ENCODE assay signal across 8 cellular contexts in the genomic region with DNA sequence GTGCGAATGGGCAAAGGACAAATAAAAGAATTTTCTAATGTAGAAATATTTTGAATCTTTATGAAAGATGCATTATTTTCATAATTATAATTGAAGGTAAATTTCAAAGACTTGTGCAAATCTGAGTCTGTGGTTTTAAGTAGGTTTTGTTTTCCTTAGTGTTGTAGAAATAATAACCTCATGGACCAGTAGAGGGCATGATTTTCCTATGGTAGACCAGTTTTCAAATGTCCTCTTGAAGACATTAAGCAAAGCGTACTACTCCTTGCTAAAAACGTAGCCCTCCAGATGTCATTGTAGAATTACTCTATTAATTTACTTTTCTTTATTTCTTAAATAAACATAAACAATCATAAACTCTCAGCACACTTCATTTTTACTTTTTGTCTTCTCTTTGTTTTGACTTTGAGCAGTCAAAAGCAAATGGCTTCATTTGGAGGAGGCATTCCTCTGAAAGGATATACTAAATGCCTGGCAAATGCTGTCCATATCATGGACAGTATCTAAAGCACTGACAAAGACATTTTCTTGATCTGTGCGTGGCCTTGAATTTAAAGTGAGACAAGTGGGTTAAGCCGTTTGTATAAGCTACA.
A peak's percentile ranks its signal among the peaks of the same experiment; 100 is the strongest.
DNase-seq lines count a peak whose midpoint lies in the region; ATAC-seq, FAIRE-seq and TF ChIP-seq lines count a peak whose summit lies in the region.

No MANE protein-coding gene starts in this region.

- H3K4me1 Mint-ChIP-seq in CD14-positive monocyte (no peaks in the 10 kb centered on the region), WTC11 (no peaks in the 10 kb centered on the region)

- ATAC-seq in GM18508 (IDR thresholded peaks at IDR 0.05; ENCODE audit: insufficient read depth, unreplicated experiment) (peak; percentile 55), WTC11 (peak; percentile 51), HG02840 (IDR thresholded peaks at IDR 0.05; ENCODE audit: low FRiP score, unreplicated experiment) (no peak)
- ATAC-seq in stimulated activated naive CD8-positive, alpha-beta T cell treated with anti-CD3 and anti-CD28 coated beads, Interleukin-15, Interleukin-2, amounts not matched to agents 100 U/mL and 50 U/mL, for 24 hours: no peak

- TF ChIP-seq CTCF in CD14-positive monocyte (IDR thresholded peaks at IDR 0.05) (peak; percentile 50), WTC11 (IDR thresholded peaks at IDR 0.05) (no peak)

- no peaks in the 10 kb centered on the region for H3K9me3 Mint-ChIP-seq in CD14-positive monocyte
- H3K9me3 Mint-ChIP-seq in WTC11: no peaks in the 10 kb centered on the region

- CTCF ChIA-PET in WTC11 (lab: Charles Lee): interaction anchor here (0.6 to 1.8 kb wide), 3 partner anchors 84 to 224 kb away, joined by 3 to 4 read pairs (median 3); a partner anchor contains a TSS

- intact Hi-C loops in CD14-positive monocyte (cut with micrococcal nuclease): no loop called here

- FAIRE-seq in islet of Langerhans (lab: Jason Lieb, UNC): peak; percentile 94

- POLR2A ChIA-PET in WTC11 (lab: Charles Lee): no interaction called here

- H3K27me3 Mint-ChIP-seq in CD14-positive monocyte (ENCODE audit: low read depth in 3 of 3) (peaks cover 0 to 9% (median 2%) of the 10 kb centered on the region in 3 donors), WTC11 (ENCODE audit: low read depth) (no peaks in the 10 kb centered on the region)

- no peak overlapping the region for H3K27ac Mint-ChIP-seq in CD14-positive monocyte
- H3K27ac Mint-ChIP-seq in WTC11: no peak overlapping the region

- H3K36me3 Mint-ChIP-seq in CD14-positive monocyte (no peaks in the 10 kb centered on the region), WTC11 (no peaks in the 10 kb centered on the region)

- DNase-seq in CD14-positive monocyte (ENCODE audit: low spot score) (no peak), NCI-H1694 treated with DMSO at 0.1 percent for 48 hours (lab: John Stamatoyannopoulos, UW) (peak; percentile 35), WTC11 (ENCODE audit: low spot score) (no peak)
- no peak for DNase-seq in stimulated activated naive CD8-positive, alpha-beta T cell treated with anti-CD3 and anti-CD28 coated beads, Interleukin-15, Interleukin-2, amounts not matched to agents 100 U/mL and 50 U/mL, for 24 hours
- no peak for DNase-seq in activated naive CD4-positive, alpha-beta T cell (lab: John Stamatoyannopoulos, UW)

- H3K4me3 Mint-ChIP-seq in CD14-positive monocyte (no peak overlapping the region), WTC11 (no peak overlapping the region)

TF ChIP-seq in WTC11, 78 proteins besides CTCF, POLR2A, EP300 and RAD21:
- TF ChIP-seq, protein P1, sequence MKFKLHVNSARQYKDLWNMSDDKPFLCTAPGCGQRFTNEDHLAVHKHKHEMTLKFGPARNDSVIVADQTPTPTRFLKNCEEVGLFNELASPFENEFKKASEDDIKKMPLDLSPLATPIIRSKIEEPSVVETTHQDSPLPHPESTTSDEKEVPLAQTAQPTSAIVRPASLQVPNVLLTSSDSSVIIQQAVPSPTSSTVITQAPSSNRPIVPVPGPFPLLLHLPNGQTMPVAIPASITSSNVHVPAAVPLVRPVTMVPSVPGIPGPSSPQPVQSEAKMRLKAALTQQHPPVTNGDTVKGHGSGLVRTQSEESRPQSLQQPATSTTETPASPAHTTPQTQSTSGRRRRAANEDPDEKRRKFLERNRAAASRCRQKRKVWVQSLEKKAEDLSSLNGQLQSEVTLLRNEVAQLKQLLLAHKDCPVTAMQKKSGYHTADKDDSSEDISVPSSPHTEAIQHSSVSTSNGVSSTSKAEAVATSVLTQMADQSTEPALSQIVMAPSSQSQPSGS (CRISPR knock-in tag; IDR thresholded peaks at IDR 0.05; ENCODE audit: borderline replicate concordance, low read depth): no peak
- TF ChIP-seq MXD4 (CRISPR knock-in tag; IDR thresholded peaks at IDR 0.05; ENCODE audit: borderline replicate concordance) (no peak), NR2C2 (CRISPR knock-in tag; IDR thresholded peaks at IDR 0.05) (no peak), FOXK1 (CRISPR knock-in tag; IDR thresholded peaks at IDR 0.05) (no peak), ZNF138 (CRISPR knock-in tag; conservative IDR thresholded peaks at IDR 0.05) (no peak), NFATC4 (CRISPR knock-in tag; IDR thresholded peaks at IDR 0.05) (no peak)
- TF ChIP-seq, protein P2, sequence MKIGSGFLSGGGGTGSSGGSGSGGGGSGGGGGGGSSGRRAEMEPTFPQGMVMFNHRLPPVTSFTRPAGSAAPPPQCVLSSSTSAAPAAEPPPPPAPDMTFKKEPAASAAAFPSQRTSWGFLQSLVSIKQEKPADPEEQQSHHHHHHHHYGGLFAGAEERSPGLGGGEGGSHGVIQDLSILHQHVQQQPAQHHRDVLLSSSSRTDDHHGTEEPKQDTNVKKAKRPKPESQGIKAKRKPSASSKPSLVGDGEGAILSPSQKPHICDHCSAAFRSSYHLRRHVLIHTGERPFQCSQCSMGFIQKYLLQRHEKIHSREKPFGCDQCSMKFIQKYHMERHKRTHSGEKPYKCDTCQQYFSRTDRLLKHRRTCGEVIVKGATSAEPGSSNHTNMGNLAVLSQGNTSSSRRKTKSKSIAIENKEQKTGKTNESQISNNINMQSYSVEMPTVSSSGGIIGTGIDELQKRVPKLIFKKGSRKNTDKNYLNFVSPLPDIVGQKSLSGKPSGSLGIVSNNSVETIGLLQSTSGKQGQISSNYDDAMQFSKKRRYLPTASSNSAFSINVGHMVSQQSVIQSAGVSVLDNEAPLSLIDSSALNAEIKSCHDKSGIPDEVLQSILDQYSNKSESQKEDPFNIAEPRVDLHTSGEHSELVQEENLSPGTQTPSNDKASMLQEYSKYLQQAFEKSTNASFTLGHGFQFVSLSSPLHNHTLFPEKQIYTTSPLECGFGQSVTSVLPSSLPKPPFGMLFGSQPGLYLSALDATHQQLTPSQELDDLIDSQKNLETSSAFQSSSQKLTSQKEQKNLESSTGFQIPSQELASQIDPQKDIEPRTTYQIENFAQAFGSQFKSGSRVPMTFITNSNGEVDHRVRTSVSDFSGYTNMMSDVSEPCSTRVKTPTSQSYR (CRISPR knock-in tag; IDR thresholded peaks at IDR 0.05): no peak
- TF ChIP-seq, protein P3, sequence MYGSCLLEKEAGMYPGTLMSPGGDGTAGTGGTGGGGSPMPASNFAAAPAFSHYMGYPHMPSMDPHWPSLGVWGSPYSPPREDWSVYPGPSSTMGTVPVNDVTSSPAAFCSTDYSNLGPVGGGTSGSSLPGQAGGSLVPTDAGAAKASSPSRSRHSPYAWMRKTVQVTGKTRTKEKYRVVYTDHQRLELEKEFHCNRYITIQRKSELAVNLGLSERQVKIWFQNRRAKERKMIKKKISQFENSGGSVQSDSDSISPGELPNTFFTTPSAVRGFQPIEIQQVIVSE (CRISPR knock-in tag; IDR thresholded peaks at IDR 0.05; ENCODE audit: borderline replicate concordance): no peak
- TF ChIP-seq, protein P4, sequence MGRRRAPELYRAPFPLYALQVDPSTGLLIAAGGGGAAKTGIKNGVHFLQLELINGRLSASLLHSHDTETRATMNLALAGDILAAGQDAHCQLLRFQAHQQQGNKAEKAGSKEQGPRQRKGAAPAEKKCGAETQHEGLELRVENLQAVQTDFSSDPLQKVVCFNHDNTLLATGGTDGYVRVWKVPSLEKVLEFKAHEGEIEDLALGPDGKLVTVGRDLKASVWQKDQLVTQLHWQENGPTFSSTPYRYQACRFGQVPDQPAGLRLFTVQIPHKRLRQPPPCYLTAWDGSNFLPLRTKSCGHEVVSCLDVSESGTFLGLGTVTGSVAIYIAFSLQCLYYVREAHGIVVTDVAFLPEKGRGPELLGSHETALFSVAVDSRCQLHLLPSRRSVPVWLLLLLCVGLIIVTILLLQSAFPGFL (CRISPR knock-in tag; IDR thresholded peaks at IDR 0.05; ENCODE audit: borderline replicate concordance): no peak

Comparison
In these comparisons a context has a peak if more than half of its experiments do, and no peak if none do; other contexts are left out.
1. ATAC-seq: peak in GM18508 (single experiment) and WTC11 (single experiment); none in stimulated activated naive CD8-positive, alpha-beta T cell treated with anti-CD3 and anti-CD28 coated beads, Interleukin-15, Interleukin-2, amounts not matched to agents 100 U/mL and 50 U/mL, for 24 hours (single experiment) and HG02840 (single experiment).